7 cellular contexts compared by ENCODE assay signal in genomic region chr7:33108591-33108930, GRCh38. TPM values are rescaled to one million over a fixed set of nuclear protein-coding genes. Genes with fewer than 3 reads are reported as not detected.
DNase-seq lines count a peak whose midpoint lies in the region; ATAC-seq lines count a peak whose summit lies in the region.

No MANE protein-coding gene starts in this region.

- no peaks in the 10 kb centered on the region for H3K9me3 Mint-ChIP-seq in natural killer cell treated with Interleukin-12 subunit alpha and Interleukin-12 subunit beta and Interleukin-15 and Interleukin-18, amount 100 ng/mL, for 72 hours

- H3K4me1 Mint-ChIP-seq in natural killer cell treated with Interleukin-12 subunit alpha and Interleukin-12 subunit beta and Interleukin-15 and Interleukin-18, amount 100 ng/mL, for 72 hours (ENCODE audit: low read depth in 2 of 2), result peaks cover 22 to 32% of the 10 kb centered on the region in 2 donors

- in situ Hi-C loops in SK-MEL-5 (cut with HindIII; ENCODE audit: low pct_unique_long_range_greater_than_20kb, low sequenced_read_pairs), result no loop called here

- peaks cover 16 to 26% of the 10 kb centered on the region in 2 donors for H3K27me3 Mint-ChIP-seq in natural killer cell treated with Interleukin-12 subunit alpha and Interleukin-12 subunit beta and Interleukin-15 and Interleukin-18, amount 100 ng/mL, for 72 hours

- H3K4me1 ChIP-seq in ectodermal cell (ENCODE audit: control insufficient read depth, insufficient read depth, low read length), result no peaks in the 10 kb centered on the region

- DNase-seq in SK-MEL-5 (ENCODE audit: low read depth, low spot score) (peak; percentile 58), DMS114 treated with DMSO at 0.1 percent for 48 hours (lab: John Stamatoyannopoulos, UW; ENCODE audit: unreplicated experiment) (no peak), NCI-H774 (lab: John Stamatoyannopoulos, UW) (no peak)
- no peak for DNase-seq in natural killer cell treated with Interleukin-12 subunit alpha and Interleukin-12 subunit beta and Interleukin-15 and Interleukin-18, amount 100 ng/mL, for 72 hours (ENCODE audit: low spot score)

- H3K36me3 Mint-ChIP-seq in natural killer cell treated with Interleukin-12 subunit alpha and Interleukin-12 subunit beta and Interleukin-15 and Interleukin-18, amount 100 ng/mL, for 72 hours, result no peaks in the 10 kb centered on the region

- WGBS in ectodermal cell, 2 experiments, result 1% methylated on average over 7 of the region's 7 CpGs

- ATAC-seq in GM18858 (IDR thresholded peaks at IDR 0.05; ENCODE audit: unreplicated experiment), result peak; percentile 3
- peak; percentile 8 for ATAC-seq in HG02943 (IDR thresholded peaks at IDR 0.05; ENCODE audit: low read depth, unreplicated experiment)
- ATAC-seq in natural killer cell treated with Interleukin-12 subunit alpha and Interleukin-12 subunit beta and Interleukin-15 and Interleukin-18, amount 100 ng/mL, for 72 hours, result peak in 1 of 2 donors; percentile 9

- H3K27ac Mint-ChIP-seq in natural killer cell treated with Interleukin-12 subunit alpha and Interleukin-12 subunit beta and Interleukin-15 and Interleukin-18, amount 100 ng/mL, for 72 hours, result peak overlapping the region; percentile 37 to 93

- peaks cover 12% of the 10 kb centered on the region for H3K27me3 ChIP-seq in ectodermal cell (ENCODE audit: control insufficient read depth, insufficient read depth, low read length, poor library complexity, severe bottlenecking)

- peak overlapping the region; percentile 96 for H3K4me3 ChIP-seq in ectodermal cell (ENCODE audit: insufficient read depth, low read depth, low read length)

- H3K27ac ChIP-seq in ectodermal cell (ENCODE audit: insufficient read depth, low read depth, low read length, poor library complexity, severe bottlenecking), result peak overlapping the region; percentile 81

- H3K9me3 ChIP-seq in ectodermal cell (ENCODE audit: control insufficient read depth, low read length), result no peaks in the 10 kb centered on the region

- no peaks in the 10 kb centered on the region for H3K36me3 ChIP-seq in ectodermal cell (ENCODE audit: control insufficient read depth, insufficient read depth, low read length)

- peak overlapping the region; percentile 98 for H3K4me3 Mint-ChIP-seq in natural killer cell treated with Interleukin-12 subunit alpha and Interleukin-12 subunit beta and Interleukin-15 and Interleukin-18, amount 100 ng/mL, for 72 hours

RNA-seq across cellular contexts. Expression of gene RP9, which starts 0.6 kb away (rescaled TPM):
- total RNA-seq in SK-MEL-5 (2014; rRNA removed; shearing (Covaris generic)), result 35.4 and 38.4 TPM in 2 replicates
- 24.8 and 28.8 TPM in 2 replicates for polyA plus RNA-seq in SK-MEL-5 (2015; cell fraction: cytosol; rRNA removed)
- polyA plus RNA-seq in SK-MEL-5 (2015; cell fraction: nucleus; rRNA removed), result 23.7 and 34.2 TPM in 2 replicates
- 21.5 TPM for polyA plus RNA-seq in ectodermal cell (2013, experiment 1 of 4)
- polyA plus RNA-seq in ectodermal cell (2013, experiment 2 of 4), result 22.0 TPM
- polyA plus RNA-seq in ectodermal cell (2013, experiment 3 of 4), result 16.8 TPM
- polyA plus RNA-seq in ectodermal cell (2013, experiment 4 of 4), result 25.3 TPM
- total RNA-seq in natural killer cell treated with Interleukin-12 subunit alpha and Interleukin-12 subunit beta and Interleukin-15 and Interleukin-18, amount 100 ng/mL, for 72 hours, result 10 to 100 TPM; 16.2 to 22.0 TPM

RNA-seq across cellular contexts. Expression of gene BBS9, which starts 20.8 kb away (rescaled TPM):
- 14.3 and 20.9 TPM in 2 replicates for total RNA-seq in SK-MEL-5 (2014; rRNA removed; shearing (Covaris generic))
- 13.1 and 16.0 TPM in 2 replicates for polyA plus RNA-seq in SK-MEL-5 (2015; cell fraction: cytosol; rRNA removed)
- 14.7 and 19.3 TPM in 2 replicates for polyA plus RNA-seq in SK-MEL-5 (2015; cell fraction: nucleus; rRNA removed)
- polyA plus RNA-seq in ectodermal cell (2013, experiment 1 of 4), result 20.8 TPM
- 24.4 TPM for polyA plus RNA-seq in ectodermal cell (2013, experiment 2 of 4)
- 19.0 TPM for polyA plus RNA-seq in ectodermal cell (2013, experiment 3 of 4)
- 20.1 TPM for polyA plus RNA-seq in ectodermal cell (2013, experiment 4 of 4)
- 10 to 100 TPM; 16.6 to 17.8 TPM for total RNA-seq in natural killer cell treated with Interleukin-12 subunit alpha and Interleukin-12 subunit beta and Interleukin-15 and Interleukin-18, amount 100 ng/mL, for 72 hours

RNA-seq across cellular contexts. Expression of gene NT5C3A, which starts 46.0 kb away (rescaled TPM):
- total RNA-seq in SK-MEL-5 (2014; rRNA removed; shearing (Covaris generic)), result 46.6 and 52.3 TPM in 2 replicates
- polyA plus RNA-seq in SK-MEL-5 (2015; cell fraction: cytosol; rRNA removed), result 35.5 and 36.0 TPM in 2 replicates
- polyA plus RNA-seq in SK-MEL-5 (2015; cell fraction: nucleus; rRNA removed), result 30.9 and 36.6 TPM in 2 replicates
- polyA plus RNA-seq in ectodermal cell (2013, experiment 1 of 4), result 30.5 TPM
- 34.9 TPM for polyA plus RNA-seq in ectodermal cell (2013, experiment 2 of 4)
- 24.7 TPM for polyA plus RNA-seq in ectodermal cell (2013, experiment 3 of 4)
- polyA plus RNA-seq in ectodermal cell (2013, experiment 4 of 4), result 28.0 TPM
- total RNA-seq in natural killer cell treated with Interleukin-12 subunit alpha and Interleukin-12 subunit beta and Interleukin-15 and Interleukin-18, amount 100 ng/mL, for 72 hours, result 10 to 100 TPM; 31.8 to 35.9 TPM
